31 cellular contexts compared by ENCODE assay signal in the genomic region with DNA sequence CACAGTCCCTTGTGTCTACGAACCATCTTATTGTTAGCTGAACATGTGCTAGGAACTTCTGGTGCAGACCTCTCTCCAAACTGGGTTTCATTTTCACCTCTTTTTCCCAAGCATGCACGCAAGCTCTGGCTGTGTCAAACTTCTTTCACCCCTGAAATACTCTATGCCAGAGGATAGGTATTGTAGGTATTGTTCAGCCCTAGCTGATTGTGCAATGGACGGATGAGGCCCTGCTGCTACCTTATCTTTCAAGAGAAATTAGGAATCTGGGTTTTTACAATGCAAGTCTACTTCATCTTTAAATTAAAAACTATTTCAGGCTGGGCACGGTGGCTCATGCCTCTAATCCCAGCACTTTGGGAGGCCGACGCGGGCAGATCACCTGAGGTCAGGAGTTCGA. TPM values are rescaled to one million over a fixed set of nuclear protein-coding genes. Genes with fewer than 3 reads are reported as not detected.
DNase-seq lines count a peak whose midpoint lies in the region; ATAC-seq, FAIRE-seq and TF ChIP-seq lines count a peak whose summit lies in the region.
"Had no signal": no experiment of that assay in that cellular context is flagged by ENCODE, and none has a peak within 500 bp of the region (broad histone marks: within the 10 kb centered on the region; RNA-seq: fewer than 3 reads in every experiment).

No MANE protein-coding gene starts in this region.

- H4K5ac ChIP-seq in IMR-90 (ENCODE audit: low read depth, low read length) = no peak overlapping the region

- H2BK20ac ChIP-seq in IMR-90 (ENCODE audit: low read depth, low read length) = no peak overlapping the region

- H3K9me2 ChIP-seq in Karpas-422 (replicated peaks; ENCODE audit: insufficient read depth, low read length) = no peaks in the 10 kb centered on the region

- intact Hi-C loops in IMR-90 (cut with micrococcal nuclease) = no loop called here
- intact Hi-C loops in K562 (cut with micrococcal nuclease) = no loop called here

- peaks cover 21% of the 10 kb centered on the region for H3K9me3 Mint-ChIP-seq in nephron

- no peak for TF ChIP-seq POLR2A in IMR-90 (IDR thresholded peaks at IDR 0.05; ENCODE audit: low read depth, low read length)
- no peak for TF ChIP-seq POLR2A in K562 (conservative IDR thresholded peaks at IDR 0.05)

- no peaks in the 10 kb centered on the region for H3K79me1 ChIP-seq in IMR-90 (ENCODE audit: low read depth in 1 of 2, low read length in 2 of 2)

- no peak overlapping the region for H3K4ac ChIP-seq in IMR-90 (ENCODE audit: low read depth, low read length)

- peaks cover 38% of the 10 kb centered on the region for H3K4me1 Mint-ChIP-seq in nephron
- H3K4me1 Mint-ChIP-seq: CD14-positive monocyte; CD4-positive, alpha-beta memory T cell; CD4-positive, CD25-positive, alpha-beta regulatory T cell; CD8-positive, alpha-beta memory T cell had no signal

- DNase-seq in IMR-90 = no peak
- DNase-seq in Karpas-422 = peak; percentile 34
- no peak for DNase-seq in K562 (ENCODE audit: extremely low read depth in 1 of 4, low spot score in 3 of 4)
- no peak for DNase-seq in occipital lobe (lab: John Stamatoyannopoulos, UW)
- DNase-seq in dedifferentiated amniotic fluid mesenchymal stem cell (ENCODE audit: extremely low spot score) = no peak
- DNase-seq: 8988T; ACHN; BE2C; C1 segment of cervical spinal cord; CD4-positive, alpha-beta memory T cell; CD4-positive, CD25-positive, alpha-beta regulatory T cell; CD8-positive, alpha-beta memory T cell; COR-L47; DMS 273 treated with DMSO at 0.1 percent for 48 hours; DMS153; DMS53; DMS79; DND-41; EL; GDM1 had no signal

- no peak overlapping the region for H2AK9ac ChIP-seq in IMR-90 (replicated peaks; ENCODE audit: low read depth, low read length, poor library complexity)

- CTCF ChIA-PET in IMR-90 (lab: Yijun Ruan, JAX) = no interaction called here
- CTCF ChIA-PET in K562 (lab: Yijun Ruan, JAX; ENCODE audit: low intra/inter-chr PET ratio) = no interaction called here

- POLR2A ChIA-PET in IMR-90 (lab: Charles Lee; ENCODE audit: unreplicated experiment) = no interaction called here
- POLR2A ChIA-PET in K562 (lab: Yijun Ruan, JAX) = interaction anchor here (0.6 to 1.0 kb wide), 2 partner anchors 9 to 1858 kb away, joined by 3 to 7 read pairs; no protein-coding TSS in a partner anchor

- H2AFZ ChIP-seq in IMR-90 (replicated peaks; ENCODE audit: low read length, poor library complexity) (no peak overlapping the region), Karpas-422 (ENCODE audit: low read length) (no peak overlapping the region), K562 (ENCODE audit: low read depth, low read length) (no peak overlapping the region)

- H3K14ac ChIP-seq in IMR-90 (replicated peaks; ENCODE audit: low read depth, low read length) = no peak overlapping the region

- H3K9ac ChIP-seq in IMR-90 (ENCODE audit: low read depth, low read length) = no peak overlapping the region
- H3K9ac ChIP-seq in Karpas-422 (ENCODE audit: low read length) = no peak overlapping the region
- no peak overlapping the region for H3K9ac ChIP-seq in K562 (ENCODE audit: insufficient read depth in 1 of 2, low read depth in 2 of 2, low read length in 2 of 2)
- H3K9ac ChIP-seq: BLaER1 had no signal

- H3K27ac ChIP-seq in IMR-90 (ENCODE audit: insufficient read depth, low read length) (no peak overlapping the region), Karpas-422 (ENCODE audit: low read length) (no peak overlapping the region), K562 (ENCODE audit: extremely low read depth, low read depth, low read length) (no peak overlapping the region)
- H3K27ac ChIP-seq: BLaER1 had no signal

- no peak overlapping the region for H4K8ac ChIP-seq in IMR-90 (ENCODE audit: low read depth in 2 of 2, low read length in 2 of 2)

- no peak for TF ChIP-seq RAD21 in IMR-90 (IDR thresholded peaks at IDR 0.05; ENCODE audit: low read length)
- no peak for TF ChIP-seq RAD21 in K562 (CRISPR knock-in tag; conservative IDR thresholded peaks at IDR 0.05 in 1 of 2, IDR thresholded peaks at IDR 0.05 in 1 of 2)

- no peaks in the 10 kb centered on the region for H3K79me2 ChIP-seq in Karpas-422 (ENCODE audit: low read length)
- no peaks in the 10 kb centered on the region for H3K79me2 ChIP-seq in K562 (ENCODE audit: control insufficient read depth, insufficient read depth, low read length)

- no peaks in the 10 kb centered on the region for H3K27me3 ChIP-seq in IMR-90 (ENCODE audit: control insufficient read depth, insufficient read depth, low read length)
- H3K27me3 ChIP-seq in Karpas-422 (ENCODE audit: low read length) = no peaks in the 10 kb centered on the region
- H3K27me3 ChIP-seq in K562 (ENCODE audit: control insufficient read depth in 2 of 2, insufficient read depth in 2 of 2, low read length in 2 of 2) = no peaks in the 10 kb centered on the region
- H3K27me3 ChIP-seq: BE2C, BLaER1 had no signal

- H2BK120ac ChIP-seq in IMR-90 (ENCODE audit: low read depth, low read length) = no peak overlapping the region

- peak overlapping the region; percentile 47 to 96 (median 68) for H3K27ac Mint-ChIP-seq in nephron
- H3K27ac Mint-ChIP-seq: CD14-positive monocyte; CD4-positive, alpha-beta memory T cell; CD4-positive, CD25-positive, alpha-beta regulatory T cell; CD8-positive, alpha-beta memory T cell had no signal

- H3K27me3 Mint-ChIP-seq in nephron (ENCODE audit: low read depth) = no peaks in the 10 kb centered on the region
- H3K27me3 Mint-ChIP-seq: CD4-positive, alpha-beta memory T cell; CD4-positive, CD25-positive, alpha-beta regulatory T cell had no signal

- no peak overlapping the region for H3K4me3 ChIP-seq in IMR-90 (ENCODE audit: insufficient read depth, low read depth, low read length)
- no peak overlapping the region for H3K4me3 ChIP-seq in Karpas-422 (ENCODE audit: low read length)
- H3K4me3 ChIP-seq in K562 = no peak overlapping the region
- H3K4me3 ChIP-seq: BLaER1, GM12878 had no signal

- 86% methylated on average over 1 of the region's 8 CpGs; no CpG with 5 or more reads in 1 of the 2 experiments for WGBS in IMR-90 (ENCODE audit: extremely low coverage in 2 of 2, insufficient read length in 1 of 2), 2 experiments
- 3% methylated on average over 6 of the region's 8 CpGs for WGBS in K562 (ENCODE audit: insufficient coverage, low coverage, missing lambda C conversion rate)

- TF ChIP-seq CTCF in IMR-90 (conservative IDR thresholded peaks at IDR 0.05; ENCODE audit: low read depth, low read length) (no peak), K562 (IDR thresholded peaks at IDR 0.05 in 2 of 3, conservative IDR thresholded peaks at IDR 0.05 in 1 of 3; ENCODE audit: insufficient read depth in 2 of 3, low read depth in 1 of 3, low read length in 3 of 3) (no peak), nephron (IDR thresholded peaks at IDR 0.05; ENCODE audit: unreplicated experiment in 3 of 3) (no peak)

- in situ Hi-C loops in IMR-90 (cut with MboI; ENCODE audit: low sequenced_read_pairs) = no loop called here
- in situ Hi-C loops in K562 (cut with MboI) = no loop called here

- peaks cover 8% of the 10 kb centered on the region for H3K36me3 Mint-ChIP-seq in nephron (ENCODE audit: low read depth)
- H3K36me3 Mint-ChIP-seq: CD14-positive monocyte had no signal

- no peaks in the 10 kb centered on the region for H3K9me3 ChIP-seq in IMR-90 (ENCODE audit: control insufficient read depth, insufficient read depth, low read length)
- H3K9me3 ChIP-seq in Karpas-422 (ENCODE audit: low read length) = no peaks in the 10 kb centered on the region
- no peaks in the 10 kb centered on the region for H3K9me3 ChIP-seq in K562 (replicated peaks; ENCODE audit: control insufficient read depth, insufficient read depth, low read depth, low read length)
- H3K9me3 ChIP-seq: BE2C had no signal

- TF ChIP-seq EP300 in K562 (IDR thresholded peaks at IDR 0.05; ENCODE audit: low read length) = no peak

- no peak overlapping the region for H3K4me3 Mint-ChIP-seq in nephron
- H3K4me3 Mint-ChIP-seq: CD14-positive monocyte; CD4-positive, alpha-beta memory T cell; CD4-positive, CD25-positive, alpha-beta regulatory T cell had no signal

- no peak overlapping the region for H3K18ac ChIP-seq in IMR-90 (ENCODE audit: low read depth, low read length)

- H3K4me2 ChIP-seq in IMR-90 (ENCODE audit: low read depth, low read length) (no peak overlapping the region), Karpas-422 (ENCODE audit: low read depth, low read length, poor library complexity, severe bottlenecking) (no peak overlapping the region), K562 (ENCODE audit: insufficient read depth, low read length) (no peak overlapping the region)
- H3K4me2 ChIP-seq: BLaER1 had no signal

- no peak overlapping the region for H2BK15ac ChIP-seq in IMR-90 (ENCODE audit: low read depth, low read length)

- dilution Hi-C loops in IMR-90 (cut with HindIII; ENCODE audit: low sequenced_read_pairs, unreplicated experiment) = no loop called here

- no peaks in the 10 kb centered on the region; the same call in 1 of the 2 replicates for H3K9me1 ChIP-seq in IMR-90 (ENCODE audit: insufficient read depth, low read length)
- H3K9me1 ChIP-seq in K562 (ENCODE audit: control insufficient read depth, insufficient read depth, low read length) = no peaks in the 10 kb centered on the region

- H3K56ac ChIP-seq in IMR-90 (ENCODE audit: extremely low read depth, insufficient read depth, low read length) = no peak overlapping the region

- no peak overlapping the region for H2AK5ac ChIP-seq in IMR-90 (ENCODE audit: low read depth, low read length)

- no peaks in the 10 kb centered on the region for H4K20me1 ChIP-seq in IMR-90 (ENCODE audit: insufficient read depth, low read length)
- no peaks in the 10 kb centered on the region for H4K20me1 ChIP-seq in Karpas-422 (ENCODE audit: insufficient read depth, low read depth, low read length)
- H4K20me1 ChIP-seq in K562 (replicated peaks; ENCODE audit: control insufficient read depth, insufficient read depth, low read length) = no peaks in the 10 kb centered on the region
- H4K20me1 ChIP-seq: BLaER1 had no signal

- FAIRE-seq in K562 (lab: Jason Lieb, UNC) = no peak
- FAIRE-seq: A204.1, GM12878, GM12892, GM18507 had no signal

- no peak overlapping the region for H2BK5ac ChIP-seq in IMR-90 (ENCODE audit: low read depth, low read length, poor library complexity, severe bottlenecking)

- H3K36me3 ChIP-seq in IMR-90 (ENCODE audit: control insufficient read depth, insufficient read depth, low read length) = no peaks in the 10 kb centered on the region
- H3K36me3 ChIP-seq in Karpas-422 (ENCODE audit: insufficient read depth, low read length) = no peaks in the 10 kb centered on the region
- H3K36me3 ChIP-seq in K562 (ENCODE audit: control insufficient read depth, insufficient read depth, low read length) = no peaks in the 10 kb centered on the region
- H3K36me3 ChIP-seq: BE2C had no signal

- H3K4me1 ChIP-seq in IMR-90 (ENCODE audit: control insufficient read depth, insufficient read depth, low read length) (no peaks in the 10 kb centered on the region), Karpas-422 (ENCODE audit: low read length) (no peaks in the 10 kb centered on the region), K562 (replicated peaks in 1 of 2; ENCODE audit: control insufficient read depth in 2 of 2, insufficient read depth in 2 of 2, low read length in 2 of 2) (no peaks in the 10 kb centered on the region)
- H3K4me1 ChIP-seq: BE2C, BLaER1 had no signal

- no peak overlapping the region for H4K91ac ChIP-seq in IMR-90 (ENCODE audit: insufficient read depth, low read depth, low read length)

- BruUV-seq in IMR-90 (replicated peaks; lab: Mats Ljungman, UMichigan) = no TSS peak
- no TSS peak for BruUV-seq in K562 (replicated peaks; lab: Mats Ljungman, UMichigan)

- ATAC-seq in IMR-90 (ENCODE audit: low read depth) (no peak), K562 (no peak), GM21381 (IDR thresholded peaks at IDR 0.05; ENCODE audit: unreplicated experiment) (no peak)
- ATAC-seq: GM12878 had no signal

- H3K23ac ChIP-seq in IMR-90 (ENCODE audit: low read depth, low read length) = no peak overlapping the region

RNA-seq across cellular contexts. Expression of a gene that starts 28.3 kb away (rescaled TPM):
- total RNA-seq in IMR-90 (2012; rRNA removed) = not detected in 2 replicates
- not detected in 2 replicates for polyA plus RNA-seq in IMR-90 (2012; rRNA removed)
- not detected in 2 replicates for polyA plus RNA-seq in IMR-90 (2012; cell fraction: cytosol; rRNA removed)
- polyA plus RNA-seq in IMR-90 (2012; cell fraction: nucleus; rRNA removed; ENCODE audit: low replicate concordance) = not detected in 2 replicates
- 0.25 TPM in 1 of 2 replicates, not detected in the other for total RNA-seq in Karpas-422 (2014; rRNA removed; shearing (Covaris generic); ENCODE audit: low replicate concordance)
- total RNA-seq in K562 (2011; cell fraction: chromatin; rRNA removed; ENCODE audit: low replicate concordance) = not detected in 2 replicates
- not detected in 2 replicates for total RNA-seq in K562 (2011; cell fraction: nucleolus; rRNA removed)
- total RNA-seq in K562 (2011; cell fraction: nucleoplasm; rRNA removed) = not detected in 2 replicates
- total RNA-seq in K562 (2014; rRNA removed) = not detected in 2 replicates
- not detected in 2 replicates for total RNA-seq in K562 (2014; rRNA removed; fragmentation: Illumina TruSeq; extraction: Trizol)
- total RNA-seq in K562 (2015; rRNA removed; fragmentation: Illumina TruSeq; extraction: Trizol) = not detected in 2 replicates
- total RNA-seq in K562 (2021) = not detected in 2 replicates
- not detected in 2 replicates for polyA plus RNA-seq in K562 (2011; rRNA removed)
- not detected in 2 replicates for polyA plus RNA-seq in K562 (2011; cell fraction: cytosol; rRNA removed)
- not detected in 2 replicates for polyA plus RNA-seq in K562 (2011; cell fraction: nucleus; rRNA removed)
- polyA plus RNA-seq in K562 (2012) = not detected in 2 replicates
- not detected in 2 replicates for polyA plus RNA-seq in K562 (2014; fragmentation: Illumina TruSeq; extraction: Trizol)
- polyA plus RNA-seq in K562 (2014; fragmentation: Nextera tagmentation; extraction: Ambion mirVana) = under 1 TPM; 0.07 to 0.13 TPM
- not detected in 2 replicates for polyA plus RNA-seq in K562 (2014; rRNA removed)
- polyA minus RNA-seq in K562 (2011; rRNA and poly(A)+ RNA removed) = not detected in 2 replicates
- not detected in 2 replicates for polyA minus RNA-seq in K562 (2011; cell fraction: cytosol; rRNA and poly(A)+ RNA removed)
- polyA minus RNA-seq in K562 (2011; cell fraction: nucleus; rRNA and poly(A)+ RNA removed) = not detected in 2 replicates
- total RNA-seq in occipital lobe = not detected
- total RNA-seq: A673; CD4-positive, alpha-beta memory T cell; CD4-positive, CD25-positive, alpha-beta regulatory T cell; CD8-positive, alpha-beta memory T cell; G401; GM12878 had no signal
- polyA plus RNA-seq: AG04450; CD14-positive monocyte; CD4-positive, alpha-beta memory T cell; CD4-positive, CD25-positive, alpha-beta regulatory T cell; CD8-positive, alpha-beta memory T cell had no signal
